In the genomic region with DNA sequence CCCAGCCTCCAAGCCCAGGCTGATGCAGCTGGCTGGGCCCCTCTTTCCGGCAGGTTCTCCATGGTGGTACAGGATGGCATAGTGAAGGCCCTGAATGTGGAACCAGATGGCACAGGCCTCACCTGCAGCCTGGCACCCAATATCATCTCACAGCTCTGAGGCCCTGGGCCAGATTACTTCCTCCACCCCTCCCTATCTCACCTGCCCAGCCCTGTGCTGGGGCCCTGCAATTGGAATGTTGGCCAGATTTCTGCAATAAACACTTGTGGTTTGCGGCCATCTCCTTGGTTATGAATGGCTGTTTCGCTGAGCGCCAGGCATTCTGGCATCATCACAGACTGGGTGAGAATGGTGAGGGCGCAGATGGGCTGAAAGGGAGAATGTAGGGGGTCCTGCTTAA, we compare ENCODE assay signal across 16 cellular contexts. TPM values are rescaled to one million over a fixed set of nuclear protein-coding genes. Genes with fewer than 3 reads are reported as not detected.
A peak's percentile ranks its signal among the peaks of the same experiment; 100 is the strongest.
DNase-seq lines count a peak whose midpoint lies in the region; ATAC-seq and TF ChIP-seq lines count a peak whose summit lies in the region.
"Had no signal": no experiment of that assay in that cellular context is flagged by ENCODE, and none has a peak within 500 bp of the region (broad histone marks: within the 10 kb centered on the region; RNA-seq: fewer than 3 reads in every experiment).

No MANE protein-coding gene starts in this region.

- POLR2A ChIA-PET in CD4-positive, alpha-beta T cell (lab: Charles Lee), result no interaction called here
- POLR2A ChIA-PET in PC-3 (lab: Charles Lee; ENCODE audit: unreplicated experiment), result no interaction called here

- H3K4me2 ChIP-seq in PC-3 (ENCODE audit: low read length), result no peak overlapping the region; the same call in 1 of the 2 replicates

- H3K36me3 ChIP-seq in PC-3 (ENCODE audit: low read depth, low read length) (peaks cover 3% of the 10 kb centered on the region; the same call in 1 of the 2 replicates), colonic mucosa (no peaks in the 10 kb centered on the region), H7 (replicated peaks; ENCODE audit: control insufficient read depth, insufficient read depth, low read length) (peaks cover 14% of the 10 kb centered on the region)

- peaks cover 23% of the 10 kb centered on the region for H3K4me1 ChIP-seq in PC-3 (ENCODE audit: insufficient read depth, low read length)
- peaks cover 13% of the 10 kb centered on the region for H3K4me1 ChIP-seq in colonic mucosa

- peaks cover 45% of the 10 kb centered on the region for H3K36me3 Mint-ChIP-seq in CD4-positive, alpha-beta T cell (ENCODE audit: low read depth)
- H3K36me3 Mint-ChIP-seq in neural crest cell (ENCODE audit: low read depth), result peaks cover 3% of the 10 kb centered on the region

- no peak for TF ChIP-seq CTCF in CD4-positive, alpha-beta T cell (IDR thresholded peaks at IDR 0.05)
- no peak for TF ChIP-seq CTCF in PC-3 (conservative IDR thresholded peaks at IDR 0.05; ENCODE audit: low read depth, low read length)
- TF ChIP-seq CTCF in colonic mucosa (IDR thresholded peaks at IDR 0.05), result no peak
- no peak for TF ChIP-seq CTCF in neural crest cell (conservative IDR thresholded peaks at IDR 0.05)

- CTCF ChIA-PET in CD4-positive, alpha-beta T cell (lab: Charles Lee), result no interaction called here
- CTCF ChIA-PET in PC-3 (lab: Charles Lee), result no interaction called here

- peak overlapping the region; percentile 98 for H3K27ac Mint-ChIP-seq in CD4-positive, alpha-beta T cell
- H3K27ac Mint-ChIP-seq in neural crest cell (ENCODE audit: unreplicated experiment), result no peak overlapping the region
- H3K27ac Mint-ChIP-seq: T-helper 2 cell treated with Interferon-gamma antibody and Interleukin-4, amounts not matched to agents 5 μg/mL and 100 μg/mL, for 36 hours had no signal

- BruUV-seq in PC-3 (replicated peaks; lab: Mats Ljungman, UMichigan), result no TSS peak

- no peak overlapping the region for H3K27ac ChIP-seq in CD4-positive, alpha-beta T cell (ENCODE audit: low read depth, low read length)
- H3K27ac ChIP-seq in PC-3 (ENCODE audit: low read length) (no peak overlapping the region), colonic mucosa (peak overlapping the region; percentile 65)

- H2AFZ ChIP-seq in PC-3 (ENCODE audit: low read length), result no peak overlapping the region

- H3K79me2 ChIP-seq in PC-3 (ENCODE audit: low read length), result peaks cover 35% of the 10 kb centered on the region

- H3K27me3 Mint-ChIP-seq in CD4-positive, alpha-beta T cell, result no peaks in the 10 kb centered on the region
- H3K27me3 Mint-ChIP-seq in neural crest cell (ENCODE audit: low read depth), result no peaks in the 10 kb centered on the region

- no peaks in the 10 kb centered on the region for H3K27me3 ChIP-seq in CD4-positive, alpha-beta T cell (ENCODE audit: control insufficient read depth, insufficient read depth, low read length)
- H3K27me3 ChIP-seq in PC-3 (ENCODE audit: low read length), result no peaks in the 10 kb centered on the region
- H3K27me3 ChIP-seq in colonic mucosa, result no peaks in the 10 kb centered on the region
- no peaks in the 10 kb centered on the region for H3K27me3 ChIP-seq in H7 (ENCODE audit: control insufficient read depth, insufficient read depth, low read length)
- H3K27me3 ChIP-seq: testis had no signal

- no peaks in the 10 kb centered on the region for H4K20me1 ChIP-seq in PC-3 (ENCODE audit: low read length)

- H3K4me1 Mint-ChIP-seq in CD4-positive, alpha-beta T cell (ENCODE audit: low read depth), result peaks cover 36% of the 10 kb centered on the region
- H3K4me1 Mint-ChIP-seq in neural crest cell, result peaks cover 33% of the 10 kb centered on the region

- DNase-seq in CD4-positive, alpha-beta T cell, result no peak
- DNase-seq in PC-3 (peak; percentile 76), colonic mucosa (peak; percentile 79), neural crest cell (ENCODE audit: low read depth, low spot score) (no peak), H7 (no peak), DMS 273 treated with DMSO at 0.1 percent for 48 hours (lab: John Stamatoyannopoulos, UW) (no peak), iPS-NIHi11 (ENCODE audit: low spot score) (no peak)
- DNase-seq in activated T-cell treated with anti-CD3 and anti-CD28 coated beads, Interleukin-2, amount 50 U/mL, for 48 hours, result no peak
- DNase-seq: ACHN; activated CD8-positive, alpha-beta memory T cell treated with anti-CD3 and anti-CD28 coated beads for 24 hours; HCEC 1CT; head of caudate nucleus; NCI-H1417 treated with DMSO at 0.1 percent for 48 hours; testis had no signal

- H3K9me3 Mint-ChIP-seq in CD4-positive, alpha-beta T cell, result no peaks in the 10 kb centered on the region
- H3K9me3 Mint-ChIP-seq in neural crest cell, result no peaks in the 10 kb centered on the region
- H3K9me3 Mint-ChIP-seq: activated naive CD4-positive, alpha-beta T cell treated with anti-CD3 and anti-CD28 coated beads, Interleukin-2, amount 50 U/mL, for 72 hours; T-helper 2 cell treated with Interferon-gamma antibody and Interleukin-4, amounts not matched to agents 5 μg/mL and 100 μg/mL, for 36 hours had no signal

- H3K9me3 ChIP-seq in CD4-positive, alpha-beta T cell (ENCODE audit: control insufficient read depth, low read length), result no peaks in the 10 kb centered on the region
- H3K9me3 ChIP-seq in PC-3 (ENCODE audit: low read length) (no peaks in the 10 kb centered on the region), colonic mucosa (no peaks in the 10 kb centered on the region)
- H3K9me3 ChIP-seq: testis had no signal

- intact Hi-C loops in CD4-positive, alpha-beta T cell (cut with DNase I, micrococcal nuclease), result no loop called here
- intact Hi-C loops in PC-3 (cut with micrococcal nuclease), result no loop called here
- intact Hi-C loops in colonic mucosa (cut with DNase I), result no loop called here

- no peaks in the 10 kb centered on the region for H3K9me2 ChIP-seq in PC-3 (replicated peaks; ENCODE audit: low read length)

- H3K9ac ChIP-seq in PC-3 (ENCODE audit: low read length) (no peak overlapping the region), colonic mucosa (ENCODE audit: low read depth in 2 of 2, low read length in 2 of 2) (peak overlapping the region; percentile 48 to 97)

- H3K4me3 ChIP-seq in PC-3 (ENCODE audit: low read length), result no peak overlapping the region
- no peak overlapping the region for H3K4me3 ChIP-seq in colonic mucosa
- H3K4me3 ChIP-seq in H7 (ENCODE audit: insufficient read depth, low read depth, low read length), result no peak overlapping the region
- H3K4me3 ChIP-seq: testis had no signal

- ATAC-seq in CD4-positive, alpha-beta T cell (ENCODE audit: poor library complexity), result no peak
- ATAC-seq in PC-3, result peak; percentile 6
- ATAC-seq: activated naive CD4-positive, alpha-beta T cell treated with anti-CD3 and anti-CD28 coated beads, Interleukin-2, amount 50 U/mL, for 72 hours had no signal

- H3K4me3 Mint-ChIP-seq in CD4-positive, alpha-beta T cell, result peak overlapping the region; percentile 62
- peak overlapping the region; percentile 67 for H3K4me3 Mint-ChIP-seq in neural crest cell
- H3K4me3 Mint-ChIP-seq: T-helper 2 cell treated with Interferon-gamma antibody and Interleukin-4, amounts not matched to agents 5 μg/mL and 100 μg/mL, for 36 hours had no signal

- no peaks in the 10 kb centered on the region for H3F3A ChIP-seq in PC-3 (ENCODE audit: low read length, unreplicated experiment)

RNA-seq across cellular contexts. Expression of gene PRDX5, which starts 3.6 kb away (rescaled TPM):
- 10 to 100 TPM; 31.7 to 33.1 TPM for total RNA-seq in CD4-positive, alpha-beta T cell
- 467 and 585 TPM in 2 replicates for total RNA-seq in PC-3 (2014; rRNA removed)
- 100 to 1,000 TPM; 301 to 425 TPM for total RNA-seq in colonic mucosa
- 148 and 168 TPM in 2 replicates for total RNA-seq in neural crest cell
- total RNA-seq in H7 (2014; rRNA removed; shearing (Covaris generic)), result 272 and 303 TPM in 2 replicates

RNA-seq across cellular contexts. Expression of gene TRMT112, which starts 4.2 kb away (rescaled TPM):
- total RNA-seq in CD4-positive, alpha-beta T cell, result 10 to 100 TPM; 70.5 to 71.4 TPM
- total RNA-seq in PC-3 (2014; rRNA removed), result 812 and 815 TPM in 2 replicates
- total RNA-seq in colonic mucosa, result 100 to 1,000 TPM in 1 of 2 donors, 10 to 100 TPM in 1; 75.9 to 184 TPM
- total RNA-seq in neural crest cell, result 201 and 207 TPM in 2 replicates
- total RNA-seq in H7 (2014; rRNA removed; shearing (Covaris generic)), result 261 and 314 TPM in 2 replicates

RNA-seq across cellular contexts. Expression of gene ESRRA, which starts 16.2 kb away (rescaled TPM):
- 10 to 100 TPM; 10.9 to 12.0 TPM for total RNA-seq in CD4-positive, alpha-beta T cell
- total RNA-seq in PC-3 (2014; rRNA removed), result 111 and 114 TPM in 2 replicates
- 100 to 1,000 TPM; 150 to 187 TPM for total RNA-seq in colonic mucosa
- 33.8 and 34.7 TPM in 2 replicates for total RNA-seq in neural crest cell
- total RNA-seq in H7 (2014; rRNA removed; shearing (Covaris generic)), result 80.5 and 94.8 TPM in 2 replicates

RNA-seq across cellular contexts. Expression of gene CCDC88B, which starts 18.5 kb away (rescaled TPM):
- total RNA-seq in CD4-positive, alpha-beta T cell, result 100 to 1,000 TPM; 107 to 112 TPM
- total RNA-seq in PC-3 (2014; rRNA removed), result 19.6 and 21.0 TPM in 2 replicates
- total RNA-seq in colonic mucosa, result 10 to 100 TPM; 15.0 to 52.2 TPM
- total RNA-seq in neural crest cell, result 0.91 and 1.1 TPM in 2 replicates
- total RNA-seq in H7 (2014; rRNA removed; shearing (Covaris generic)), result 7.7 and 9.9 TPM in 2 replicates

RNA-seq across cellular contexts. Expression of gene CATSPERZ, which starts 21.4 kb away (rescaled TPM):
- total RNA-seq in CD4-positive, alpha-beta T cell, result not detected
- total RNA-seq in PC-3 (2014; rRNA removed), result 9.2 and 11.2 TPM in 2 replicates
- total RNA-seq in colonic mucosa, result under 1 TPM in 1 of 2 donors, not detected in 1; 0.56 TPM
- not detected in 2 replicates for total RNA-seq in neural crest cell
- 0.38 and 1.00 TPM in 2 replicates for total RNA-seq in H7 (2014; rRNA removed; shearing (Covaris generic))

Comparison
In these comparisons a context has a peak if more than half of its experiments do, and no peak if none do; other contexts are left out.
1. DNase-seq: peak in PC-3 (single experiment) and colonic mucosa (single experiment); none in CD4-positive, alpha-beta T cell (0 of 10), neural crest cell (single experiment), H7 (single experiment), activated T-cell treated with anti-CD3 and anti-CD28 coated beads, Interleukin-2, amount 50 U/mL, for 48 hours (0 of 2), DMS 273 treated with DMSO at 0.1 percent for 48 hours (single experiment) and iPS-NIHi11 (single experiment).